Comparison of ENCODE assay signal across 10 cellular contexts in the genomic region with DNA sequence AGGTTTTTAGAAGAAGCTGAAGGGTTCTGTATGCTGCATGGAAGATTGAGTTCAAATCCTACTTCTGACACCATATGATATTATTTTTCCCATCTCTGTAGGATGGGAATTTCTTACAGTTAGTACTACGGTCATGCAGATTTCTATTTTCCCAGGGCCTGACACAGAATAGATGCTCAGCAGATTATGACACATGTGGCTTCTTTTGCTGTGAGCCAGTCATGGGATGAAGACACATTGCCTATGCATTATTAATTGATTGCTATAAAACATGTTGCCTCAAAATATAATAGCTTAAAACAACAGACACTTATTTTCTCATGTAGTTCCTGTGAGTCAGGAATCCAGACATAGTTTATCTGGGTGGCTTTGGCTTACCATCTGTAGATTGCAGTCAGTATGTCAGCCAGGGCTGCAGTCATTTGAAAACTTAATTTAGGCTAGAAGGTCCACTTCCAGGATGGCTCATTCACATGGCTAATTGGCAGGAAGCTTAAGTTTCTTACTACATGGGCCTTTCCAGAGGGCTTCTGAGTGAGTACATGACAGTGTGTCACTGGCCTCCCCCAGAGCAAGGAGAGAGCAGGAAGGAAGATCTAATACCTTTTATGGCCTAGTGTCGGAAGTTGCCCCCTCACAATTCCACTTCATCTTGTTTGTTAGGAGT. TPM values are rescaled to one million over a fixed set of nuclear protein-coding genes. Genes with fewer than 3 reads are reported as not detected.
DNase-seq lines count a peak whose midpoint lies in the region; ATAC-seq and TF ChIP-seq lines count a peak whose summit lies in the region.
"Had no signal": no experiment of that assay in that cellular context is flagged by ENCODE, and none has a peak within 500 bp of the region (broad histone marks: within the 10 kb centered on the region; RNA-seq: fewer than 3 reads in every experiment).

No MANE protein-coding gene starts in this region.

- no peaks in the 10 kb centered on the region for H3K27me3 Mint-ChIP-seq in activated naive CD4-positive, alpha-beta T cell treated with anti-CD3 and anti-CD28 coated beads, Interleukin-2, amount 50 U/mL, for 24 hours
- no peaks in the 10 kb centered on the region for H3K27me3 Mint-ChIP-seq in WTC11 (ENCODE audit: low read depth)

- H3K27ac Mint-ChIP-seq in activated naive CD4-positive, alpha-beta T cell treated with anti-CD3 and anti-CD28 coated beads, Interleukin-2, amount 50 U/mL, for 24 hours = peak overlapping the region; percentile 30
- H3K27ac Mint-ChIP-seq in WTC11 = no peak overlapping the region; the same call in 1 of the 2 replicates

- H2AK5ac ChIP-seq in trophoblast cell (ENCODE audit: low read length) = no peak overlapping the region

- no peak overlapping the region for H4K8ac ChIP-seq in trophoblast cell (ENCODE audit: low read depth, low read length)

- no peak overlapping the region for H3K23ac ChIP-seq in trophoblast cell (ENCODE audit: low read length)

- H3K4ac ChIP-seq in trophoblast cell (ENCODE audit: low read depth, low read length) = no peak overlapping the region

- no peak overlapping the region for H3K4me2 ChIP-seq in trophoblast cell (ENCODE audit: low read length)

- CTCF ChIA-PET in HEK293 (lab: Yijun Ruan, JAX) = interaction anchor here (0.6 to 1.5 kb wide), 8 partner anchors 11 to 80 kb away, joined by 3 to 5 read pairs (median 4); no protein-coding TSS in a partner anchor
- CTCF ChIA-PET in WTC11 (lab: Charles Lee) = interaction anchor here (1.0 to 1.5 kb wide), 2 partner anchors 67 to 115 kb away, joined by 3 to 6 read pairs; no protein-coding TSS in a partner anchor

- no peaks in the 10 kb centered on the region for H3K79me1 ChIP-seq in trophoblast cell (ENCODE audit: low read length)

- no peak overlapping the region for H3K18ac ChIP-seq in trophoblast cell (ENCODE audit: low read length)

- H2BK12ac ChIP-seq in trophoblast cell (ENCODE audit: low read length) = no peak overlapping the region

- H2BK120ac ChIP-seq in trophoblast cell (ENCODE audit: insufficient read depth, low read length, poor library complexity) = no peak overlapping the region

- ATAC-seq in WTC11 (no peak), GM18868 (IDR thresholded peaks at IDR 0.05; ENCODE audit: unreplicated experiment) (no peak)

- H4K91ac ChIP-seq in trophoblast cell (ENCODE audit: low read depth, low read length) = no peak overlapping the region

- POLR2A ChIA-PET in HEK293 (lab: Yijun Ruan, JAX) (interaction anchor here (1.0 kb wide), 1 partner anchor 30 kb away, joined by 3 read pairs; no protein-coding TSS in a partner anchor), WTC11 (lab: Charles Lee) (no interaction called here)

- H4K12ac ChIP-seq in trophoblast cell (ENCODE audit: low read depth, low read length) = no peak overlapping the region

- DNase-seq in kidney glomerular epithelial cell (lab: John Stamatoyannopoulos, UW) (peak; percentile 69), NCI-H526 (lab: John Stamatoyannopoulos, UW) (no peak), trophoblast cell (no peak), WTC11 (ENCODE audit: low spot score) (no peak)
- DNase-seq: activated CD8-positive, alpha-beta memory T cell treated with anti-CD3 and anti-CD28 coated beads for 24 hours; NCI-H2081 had no signal

- H3K4me1 Mint-ChIP-seq in activated naive CD4-positive, alpha-beta T cell treated with anti-CD3 and anti-CD28 coated beads, Interleukin-2, amount 50 U/mL, for 24 hours = peaks cover 71% of the 10 kb centered on the region
- peaks cover 33% of the 10 kb centered on the region for H3K4me1 Mint-ChIP-seq in WTC11

- H3K9me3 Mint-ChIP-seq in activated naive CD4-positive, alpha-beta T cell treated with anti-CD3 and anti-CD28 coated beads, Interleukin-2, amount 50 U/mL, for 24 hours = no peaks in the 10 kb centered on the region
- H3K9me3 Mint-ChIP-seq in WTC11 = no peaks in the 10 kb centered on the region

- WGBS in trophoblast cell (ENCODE audit: extremely low coverage, insufficient coverage, insufficient read length) = no CpG with 5 or more reads among the region's 2 CpGs

- H3K4me3 ChIP-seq in ACC112 (ENCODE audit: low read depth, low read length) = no peak overlapping the region
- no peak overlapping the region for H3K4me3 ChIP-seq in HEK293 (ENCODE audit: low read depth, low read length)
- H3K4me3 ChIP-seq in trophoblast cell (ENCODE audit: low read depth, low read length) = no peak overlapping the region

- peak overlapping the region; percentile 68 for H3K27ac ChIP-seq in ACC112 (ENCODE audit: low read depth, low read length)
- no peak overlapping the region for H3K27ac ChIP-seq in HEK293 (ENCODE audit: extremely low read depth, low read depth, low read length)
- H3K27ac ChIP-seq in trophoblast cell (ENCODE audit: low read depth, low read length) = no peak overlapping the region

- H3K9ac ChIP-seq in trophoblast cell (ENCODE audit: low read length) = no peak overlapping the region

- H3K4me1 ChIP-seq in ACC112 (ENCODE audit: control insufficient read depth, insufficient read depth, low read length, unreplicated experiment) (peaks cover 46% of the 10 kb centered on the region), HEK293 (ENCODE audit: control insufficient read depth, insufficient read depth, low read length) (peaks cover 11% of the 10 kb centered on the region), trophoblast cell (ENCODE audit: control insufficient read depth in 1 of 2, insufficient read depth in 2 of 2, low read length in 2 of 2) (peaks cover 0 to 8% of the 10 kb centered on the region in 2 experiments)

- TF ChIP-seq CTCF in HEK293 (tag by site-specific recombination; IDR thresholded peaks at IDR 0.05) (no peak), WTC11 (IDR thresholded peaks at IDR 0.05) (no peak)

- H3K79me2 ChIP-seq in ACC112 (ENCODE audit: control insufficient read depth, insufficient read depth, low read length, unreplicated experiment) = peaks cover 97% of the 10 kb centered on the region
- H3K79me2 ChIP-seq in trophoblast cell (ENCODE audit: control insufficient read depth, insufficient read depth, low read length, poor library complexity) = no peaks in the 10 kb centered on the region

- peak overlapping the region; percentile 11 for H3K4me3 Mint-ChIP-seq in activated naive CD4-positive, alpha-beta T cell treated with anti-CD3 and anti-CD28 coated beads, Interleukin-2, amount 50 U/mL, for 24 hours
- no peak overlapping the region for H3K4me3 Mint-ChIP-seq in WTC11

- peaks cover 21% of the 10 kb centered on the region for H3K36me3 Mint-ChIP-seq in activated naive CD4-positive, alpha-beta T cell treated with anti-CD3 and anti-CD28 coated beads, Interleukin-2, amount 50 U/mL, for 24 hours
- peaks cover 22% of the 10 kb centered on the region for H3K36me3 Mint-ChIP-seq in WTC11

- H3K36me3 ChIP-seq in ACC112 (ENCODE audit: insufficient read depth, low read length) (peaks cover 27% of the 10 kb centered on the region), HEK293 (ENCODE audit: control insufficient read depth in 2 of 2, insufficient read depth in 1 of 2, low read length in 2 of 2) (peaks cover 0 to 19% of the 10 kb centered on the region in 2 experiments; a peak in 1 of 3 replicates), trophoblast cell (ENCODE audit: control insufficient read depth in 1 of 2, insufficient read depth in 2 of 2, low read length in 2 of 2) (peaks cover 1 to 4% of the 10 kb centered on the region in 2 experiments)

- no peak overlapping the region for H2BK5ac ChIP-seq in trophoblast cell (ENCODE audit: low read depth, low read length, poor library complexity)

- no peaks in the 10 kb centered on the region for H3K27me3 ChIP-seq in ACC112 (ENCODE audit: insufficient read depth, low read length)
- no peaks in the 10 kb centered on the region for H3K27me3 ChIP-seq in trophoblast cell (ENCODE audit: insufficient read depth, low read length)

- no peak overlapping the region for H3K14ac ChIP-seq in trophoblast cell (ENCODE audit: low read length)

- no peaks in the 10 kb centered on the region for H3K9me3 ChIP-seq in HEK293 (ENCODE audit: control insufficient read depth, insufficient read depth, low read depth, low read length)
- H3K9me3 ChIP-seq in trophoblast cell (ENCODE audit: insufficient read depth, low read depth, low read length) = no peaks in the 10 kb centered on the region

- H2AFZ ChIP-seq in ACC112 (ENCODE audit: low read length, unreplicated experiment) (no peak overlapping the region), trophoblast cell (ENCODE audit: insufficient read depth, low read length, poor library complexity) (no peak overlapping the region)

TF ChIP-seq in HEK293, 187 proteins besides CTCF, POLR2A, EP300 and RAD21 (continues in another document):
- TF ChIP-seq SCRT1 (tag by site-specific recombination; IDR thresholded peaks at IDR 0.05; ENCODE audit: borderline replicate concordance) (no peak), ZNF544 (tag by site-specific recombination; IDR thresholded peaks at IDR 0.05) (no peak), ZNF274 (IDR thresholded peaks at IDR 0.05; ENCODE audit: low read length) (no peak), ZNF274 (tag by site-specific recombination; IDR thresholded peaks at IDR 0.05; ENCODE audit: borderline replicate concordance) (no peak), ZNF24 (tag by site-specific recombination; IDR thresholded peaks at IDR 0.05) (no peak; the same call in 1 of the 2 replicates), ZNF610 (tag by site-specific recombination; IDR thresholded peaks at IDR 0.05; ENCODE audit: borderline replicate concordance) (no peak)

TF ChIP-seq in WTC11, 78 proteins besides CTCF, POLR2A, EP300 and RAD21:
- TF ChIP-seq, protein P1, sequence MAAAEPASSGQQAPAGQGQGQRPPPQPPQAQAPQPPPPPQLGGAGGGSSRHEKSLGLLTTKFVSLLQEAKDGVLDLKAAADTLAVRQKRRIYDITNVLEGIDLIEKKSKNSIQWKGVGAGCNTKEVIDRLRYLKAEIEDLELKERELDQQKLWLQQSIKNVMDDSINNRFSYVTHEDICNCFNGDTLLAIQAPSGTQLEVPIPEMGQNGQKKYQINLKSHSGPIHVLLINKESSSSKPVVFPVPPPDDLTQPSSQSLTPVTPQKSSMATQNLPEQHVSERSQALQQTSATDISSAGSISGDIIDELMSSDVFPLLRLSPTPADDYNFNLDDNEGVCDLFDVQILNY (CRISPR knock-in tag; IDR thresholded peaks at IDR 0.05) = no peak
- TF ChIP-seq ZNF423 (CRISPR knock-in tag; IDR thresholded peaks at IDR 0.05) (no peak), EMX1 (CRISPR knock-in tag; IDR thresholded peaks at IDR 0.05) (no peak), TCF7 (CRISPR knock-in tag; IDR thresholded peaks at IDR 0.05; ENCODE audit: low read depth) (no peak), JAZF1 (CRISPR knock-in tag; IDR thresholded peaks at IDR 0.05) (no peak)

RNA-seq across cellular contexts. Expression of a gene that starts 29.5 kb away (rescaled TPM):
- 225 and 236 TPM in 2 replicates for polyA plus RNA-seq in trophoblast cell (2013)
- 77.7 to 81.8 TPM (median 80.0 TPM) in 3 replicates for total RNA-seq in WTC11 (2021)
